ENCODE assay signal across 1 cellular context in the genomic region with DNA sequence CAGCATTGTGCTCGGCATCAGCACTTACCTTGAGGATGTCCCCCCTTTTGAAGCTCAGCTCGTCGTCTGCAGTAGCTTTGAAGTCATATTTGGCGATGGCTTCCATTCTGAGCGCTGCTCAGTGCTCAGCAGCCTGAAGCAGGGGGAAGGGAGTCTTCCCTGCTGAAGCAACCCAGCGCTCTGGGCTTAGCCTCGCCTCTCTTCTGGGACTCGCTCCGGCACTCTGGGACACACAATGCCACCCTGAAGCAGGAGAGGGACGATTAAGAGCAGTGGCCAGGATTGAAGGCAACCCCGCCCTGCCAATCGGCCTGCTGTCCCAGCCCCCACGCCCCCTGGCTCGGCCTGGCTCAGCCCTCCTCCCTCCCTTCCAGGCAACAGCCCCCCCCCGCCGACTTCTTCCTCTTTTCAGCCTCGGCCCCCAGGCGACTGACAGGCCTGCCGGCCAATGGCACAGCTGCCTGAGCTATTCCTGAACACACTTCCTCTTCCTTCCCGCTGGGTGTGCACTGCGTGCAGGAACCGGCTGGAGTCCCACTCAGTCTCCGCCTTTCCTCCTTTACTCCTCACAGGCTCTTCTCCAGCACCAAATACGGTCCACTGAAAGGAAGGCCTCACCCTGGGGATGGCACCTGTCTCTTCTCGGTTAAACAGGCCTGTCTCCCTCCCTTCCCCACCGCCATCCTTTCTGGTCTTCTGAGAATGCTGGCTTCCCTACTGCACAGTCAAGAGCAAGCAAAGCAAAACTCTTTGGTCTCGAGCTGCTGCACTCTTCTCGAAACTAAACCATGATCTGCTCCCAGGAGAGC.
TF ChIP-seq lines count a peak whose summit lies in the region.

No MANE protein-coding gene starts in this region.

TF ChIP-seq in HepG2, 621 proteins besides CTCF, POLR2A, EP300 and RAD21 (continued from another document and continues in another):
- TF ChIP-seq, protein P1, sequence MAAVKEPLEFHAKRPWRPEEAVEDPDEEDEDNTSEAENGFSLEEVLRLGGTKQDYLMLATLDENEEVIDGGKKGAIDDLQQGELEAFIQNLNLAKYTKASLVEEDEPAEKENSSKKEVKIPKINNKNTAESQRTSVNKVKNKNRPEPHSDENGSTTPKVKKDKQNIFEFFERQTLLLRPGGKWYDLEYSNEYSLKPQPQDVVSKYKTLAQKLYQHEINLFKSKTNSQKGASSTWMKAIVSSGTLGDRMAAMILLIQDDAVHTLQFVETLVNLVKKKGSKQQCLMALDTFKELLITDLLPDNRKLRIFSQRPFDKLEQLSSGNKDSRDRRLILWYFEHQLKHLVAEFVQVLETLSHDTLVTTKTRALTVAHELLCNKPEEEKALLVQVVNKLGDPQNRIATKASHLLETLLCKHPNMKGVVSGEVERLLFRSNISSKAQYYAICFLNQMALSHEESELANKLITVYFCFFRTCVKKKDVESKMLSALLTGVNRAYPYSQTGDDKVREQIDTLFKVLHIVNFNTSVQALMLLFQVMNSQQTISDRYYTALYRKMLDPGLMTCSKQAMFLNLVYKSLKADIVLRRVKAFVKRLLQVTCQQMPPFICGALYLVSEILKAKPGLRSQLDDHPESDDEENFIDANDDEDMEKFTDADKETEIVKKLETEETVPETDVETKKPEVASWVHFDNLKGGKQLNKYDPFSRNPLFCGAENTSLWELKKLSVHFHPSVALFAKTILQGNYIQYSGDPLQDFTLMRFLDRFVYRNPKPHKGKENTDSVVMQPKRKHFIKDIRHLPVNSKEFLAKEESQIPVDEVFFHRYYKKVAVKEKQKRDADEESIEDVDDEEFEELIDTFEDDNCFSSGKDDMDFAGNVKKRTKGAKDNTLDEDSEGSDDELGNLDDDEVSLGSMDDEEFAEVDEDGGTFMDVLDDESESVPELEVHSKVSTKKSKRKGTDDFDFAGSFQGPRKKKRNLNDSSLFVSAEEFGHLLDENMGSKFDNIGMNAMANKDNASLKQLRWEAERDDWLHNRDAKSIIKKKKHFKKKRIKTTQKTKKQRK (IDR thresholded peaks at IDR 0.05; ENCODE audit: low read length): no peak
- TF ChIP-seq, protein P2, sequence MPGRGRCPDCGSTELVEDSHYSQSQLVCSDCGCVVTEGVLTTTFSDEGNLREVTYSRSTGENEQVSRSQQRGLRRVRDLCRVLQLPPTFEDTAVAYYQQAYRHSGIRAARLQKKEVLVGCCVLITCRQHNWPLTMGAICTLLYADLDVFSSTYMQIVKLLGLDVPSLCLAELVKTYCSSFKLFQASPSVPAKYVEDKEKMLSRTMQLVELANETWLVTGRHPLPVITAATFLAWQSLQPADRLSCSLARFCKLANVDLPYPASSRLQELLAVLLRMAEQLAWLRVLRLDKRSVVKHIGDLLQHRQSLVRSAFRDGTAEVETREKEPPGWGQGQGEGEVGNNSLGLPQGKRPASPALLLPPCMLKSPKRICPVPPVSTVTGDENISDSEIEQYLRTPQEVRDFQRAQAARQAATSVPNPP (CRISPR knock-in tag; IDR thresholded peaks at IDR 0.05): no peak
- TF ChIP-seq HMG20A (CRISPR knock-in tag; IDR thresholded peaks at IDR 0.05; ENCODE audit: borderline replicate concordance) (no peak; the same call in 1 of the 2 replicates), CHD2 (IDR thresholded peaks at IDR 0.05; ENCODE audit: low read depth, low read length) (no peak), ZNF747 (CRISPR knock-in tag; IDR thresholded peaks at IDR 0.05; ENCODE audit: borderline replicate concordance) (no peak), ZEB1 (IDR thresholded peaks at IDR 0.05; ENCODE audit: insufficient replicate concordance, low read depth) (no peak), ZFP90 (CRISPR knock-in tag; IDR thresholded peaks at IDR 0.05; ENCODE audit: borderline replicate concordance) (peak; percentile 55; the same call in 1 of the 2 replicates), ZNF335 (CRISPR knock-in tag; IDR thresholded peaks at IDR 0.05) (peak; percentile 76; the same call in 1 of the 2 replicates), HOXA9 (CRISPR knock-in tag; IDR thresholded peaks at IDR 0.05; ENCODE audit: borderline replicate concordance) (peak; percentile 76; the same call in 1 of the 2 replicates), TOE1 (CRISPR knock-in tag; IDR thresholded peaks at IDR 0.05) (no peak), CCDC6 (CRISPR knock-in tag; IDR thresholded peaks at IDR 0.05) (0 out of 2 replicates have a peak, but pooled peaks have one; percentile 36), ZNF816 (CRISPR knock-in tag; IDR thresholded peaks at IDR 0.05; ENCODE audit: borderline replicate concordance) (no peak), DNMT1 (CRISPR knock-in tag; IDR thresholded peaks at IDR 0.05) (0 out of 2 replicates have a peak, but pooled peaks have one; percentile 47), SNAI1 (CRISPR knock-in tag; IDR thresholded peaks at IDR 0.05; ENCODE audit: borderline replicate concordance) (no peak), HNRNPL (IDR thresholded peaks at IDR 0.05; ENCODE audit: low read depth, low read length) (no peak), ZNF839 (CRISPR knock-in tag; IDR thresholded peaks at IDR 0.05; ENCODE audit: borderline replicate concordance) (no peak), ZNF253 (CRISPR knock-in tag; IDR thresholded peaks at IDR 0.05; ENCODE audit: borderline replicate concordance) (0 out of 2 replicates have a peak, but pooled peaks have one; percentile 49), MBNL3 (CRISPR knock-in tag; conservative IDR thresholded peaks at IDR 0.05) (no peak), ZNF501 (CRISPR knock-in tag; IDR thresholded peaks at IDR 0.05) (peak; percentile 91), ZNF75D (CRISPR knock-in tag; IDR thresholded peaks at IDR 0.05; ENCODE audit: borderline replicate concordance) (0 out of 2 replicates have a peak, but pooled peaks have one; percentile 61), ZFX (CRISPR knock-in tag; IDR thresholded peaks at IDR 0.05; ENCODE audit: low read depth) (peak; percentile 96)
- TF ChIP-seq, protein P3, sequence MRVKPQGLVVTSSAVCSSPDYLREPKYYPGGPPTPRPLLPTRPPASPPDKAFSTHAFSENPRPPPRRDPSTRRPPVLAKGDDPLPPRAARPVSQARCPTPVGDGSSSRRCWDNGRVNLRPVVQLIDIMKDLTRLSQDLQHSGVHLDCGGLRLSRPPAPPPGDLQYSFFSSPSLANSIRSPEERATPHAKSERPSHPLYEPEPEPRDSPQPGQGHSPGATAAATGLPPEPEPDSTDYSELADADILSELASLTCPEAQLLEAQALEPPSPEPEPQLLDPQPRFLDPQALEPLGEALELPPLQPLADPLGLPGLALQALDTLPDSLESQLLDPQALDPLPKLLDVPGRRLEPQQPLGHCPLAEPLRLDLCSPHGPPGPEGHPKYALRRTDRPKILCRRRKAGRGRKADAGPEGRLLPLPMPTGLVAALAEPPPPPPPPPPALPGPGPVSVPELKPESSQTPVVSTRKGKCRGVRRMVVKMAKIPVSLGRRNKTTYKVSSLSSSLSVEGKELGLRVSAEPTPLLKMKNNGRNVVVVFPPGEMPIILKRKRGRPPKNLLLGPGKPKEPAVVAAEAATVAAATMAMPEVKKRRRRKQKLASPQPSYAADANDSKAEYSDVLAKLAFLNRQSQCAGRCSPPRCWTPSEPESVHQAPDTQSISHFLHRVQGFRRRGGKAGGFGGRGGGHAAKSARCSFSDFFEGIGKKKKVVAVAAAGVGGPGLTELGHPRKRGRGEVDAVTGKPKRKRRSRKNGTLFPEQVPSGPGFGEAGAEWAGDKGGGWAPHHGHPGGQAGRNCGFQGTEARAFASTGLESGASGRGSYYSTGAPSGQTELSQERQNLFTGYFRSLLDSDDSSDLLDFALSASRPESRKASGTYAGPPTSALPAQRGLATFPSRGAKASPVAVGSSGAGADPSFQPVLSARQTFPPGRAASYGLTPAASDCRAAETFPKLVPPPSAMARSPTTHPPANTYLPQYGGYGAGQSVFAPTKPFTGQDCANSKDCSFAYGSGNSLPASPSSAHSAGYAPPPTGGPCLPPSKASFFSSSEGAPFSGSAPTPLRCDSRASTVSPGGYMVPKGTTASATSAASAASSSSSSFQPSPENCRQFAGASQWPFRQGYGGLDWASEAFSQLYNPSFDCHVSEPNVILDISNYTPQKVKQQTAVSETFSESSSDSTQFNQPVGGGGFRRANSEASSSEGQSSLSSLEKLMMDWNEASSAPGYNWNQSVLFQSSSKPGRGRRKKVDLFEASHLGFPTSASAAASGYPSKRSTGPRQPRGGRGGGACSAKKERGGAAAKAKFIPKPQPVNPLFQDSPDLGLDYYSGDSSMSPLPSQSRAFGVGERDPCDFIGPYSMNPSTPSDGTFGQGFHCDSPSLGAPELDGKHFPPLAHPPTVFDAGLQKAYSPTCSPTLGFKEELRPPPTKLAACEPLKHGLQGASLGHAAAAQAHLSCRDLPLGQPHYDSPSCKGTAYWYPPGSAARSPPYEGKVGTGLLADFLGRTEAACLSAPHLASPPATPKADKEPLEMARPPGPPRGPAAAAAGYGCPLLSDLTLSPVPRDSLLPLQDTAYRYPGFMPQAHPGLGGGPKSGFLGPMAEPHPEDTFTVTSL (CRISPR knock-in tag; IDR thresholded peaks at IDR 0.05; ENCODE audit: borderline replicate concordance): no peak
- TF ChIP-seq, protein P4, sequence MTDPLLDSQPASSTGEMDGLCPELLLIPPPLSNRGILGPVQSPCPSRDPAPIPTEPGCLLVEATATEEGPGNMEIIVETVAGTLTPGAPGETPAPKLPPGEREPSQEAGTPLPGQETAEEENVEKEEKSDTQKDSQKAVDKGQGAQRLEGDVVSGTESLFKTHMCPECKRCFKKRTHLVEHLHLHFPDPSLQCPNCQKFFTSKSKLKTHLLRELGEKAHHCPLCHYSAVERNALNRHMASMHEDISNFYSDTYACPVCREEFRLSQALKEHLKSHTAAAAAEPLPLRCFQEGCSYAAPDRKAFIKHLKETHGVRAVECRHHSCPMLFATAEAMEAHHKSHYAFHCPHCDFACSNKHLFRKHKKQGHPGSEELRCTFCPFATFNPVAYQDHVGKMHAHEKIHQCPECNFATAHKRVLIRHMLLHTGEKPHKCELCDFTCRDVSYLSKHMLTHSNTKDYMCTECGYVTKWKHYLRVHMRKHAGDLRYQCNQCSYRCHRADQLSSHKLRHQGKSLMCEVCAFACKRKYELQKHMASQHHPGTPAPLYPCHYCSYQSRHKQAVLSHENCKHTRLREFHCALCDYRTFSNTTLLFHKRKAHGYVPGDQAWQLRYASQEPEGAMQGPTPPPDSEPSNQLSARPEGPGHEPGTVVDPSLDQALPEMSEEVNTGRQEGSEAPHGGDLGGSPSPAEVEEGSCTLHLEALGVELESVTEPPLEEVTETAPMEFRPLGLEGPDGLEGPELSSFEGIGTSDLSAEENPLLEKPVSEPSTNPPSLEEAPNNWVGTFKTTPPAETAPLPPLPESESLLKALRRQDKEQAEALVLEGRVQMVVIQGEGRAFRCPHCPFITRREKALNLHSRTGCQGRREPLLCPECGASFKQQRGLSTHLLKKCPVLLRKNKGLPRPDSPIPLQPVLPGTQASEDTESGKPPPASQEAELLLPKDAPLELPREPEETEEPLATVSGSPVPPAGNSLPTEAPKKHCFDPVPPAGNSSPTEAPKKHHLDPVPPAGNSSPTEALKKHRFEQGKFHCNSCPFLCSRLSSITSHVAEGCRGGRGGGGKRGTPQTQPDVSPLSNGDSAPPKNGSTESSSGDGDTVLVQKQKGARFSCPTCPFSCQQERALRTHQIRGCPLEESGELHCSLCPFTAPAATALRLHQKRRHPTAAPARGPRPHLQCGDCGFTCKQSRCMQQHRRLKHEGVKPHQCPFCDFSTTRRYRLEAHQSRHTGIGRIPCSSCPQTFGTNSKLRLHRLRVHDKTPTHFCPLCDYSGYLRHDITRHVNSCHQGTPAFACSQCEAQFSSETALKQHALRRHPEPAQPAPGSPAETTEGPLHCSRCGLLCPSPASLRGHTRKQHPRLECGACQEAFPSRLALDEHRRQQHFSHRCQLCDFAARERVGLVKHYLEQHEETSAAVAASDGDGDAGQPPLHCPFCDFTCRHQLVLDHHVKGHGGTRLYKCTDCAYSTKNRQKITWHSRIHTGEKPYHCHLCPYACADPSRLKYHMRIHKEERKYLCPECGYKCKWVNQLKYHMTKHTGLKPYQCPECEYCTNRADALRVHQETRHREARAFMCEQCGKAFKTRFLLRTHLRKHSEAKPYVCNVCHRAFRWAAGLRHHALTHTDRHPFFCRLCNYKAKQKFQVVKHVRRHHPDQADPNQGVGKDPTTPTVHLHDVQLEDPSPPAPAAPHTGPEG (CRISPR knock-in tag; IDR thresholded peaks at IDR 0.05): 0 out of 2 replicates have a peak, but pooled peaks have one; percentile 43
- TF ChIP-seq, protein P5, sequence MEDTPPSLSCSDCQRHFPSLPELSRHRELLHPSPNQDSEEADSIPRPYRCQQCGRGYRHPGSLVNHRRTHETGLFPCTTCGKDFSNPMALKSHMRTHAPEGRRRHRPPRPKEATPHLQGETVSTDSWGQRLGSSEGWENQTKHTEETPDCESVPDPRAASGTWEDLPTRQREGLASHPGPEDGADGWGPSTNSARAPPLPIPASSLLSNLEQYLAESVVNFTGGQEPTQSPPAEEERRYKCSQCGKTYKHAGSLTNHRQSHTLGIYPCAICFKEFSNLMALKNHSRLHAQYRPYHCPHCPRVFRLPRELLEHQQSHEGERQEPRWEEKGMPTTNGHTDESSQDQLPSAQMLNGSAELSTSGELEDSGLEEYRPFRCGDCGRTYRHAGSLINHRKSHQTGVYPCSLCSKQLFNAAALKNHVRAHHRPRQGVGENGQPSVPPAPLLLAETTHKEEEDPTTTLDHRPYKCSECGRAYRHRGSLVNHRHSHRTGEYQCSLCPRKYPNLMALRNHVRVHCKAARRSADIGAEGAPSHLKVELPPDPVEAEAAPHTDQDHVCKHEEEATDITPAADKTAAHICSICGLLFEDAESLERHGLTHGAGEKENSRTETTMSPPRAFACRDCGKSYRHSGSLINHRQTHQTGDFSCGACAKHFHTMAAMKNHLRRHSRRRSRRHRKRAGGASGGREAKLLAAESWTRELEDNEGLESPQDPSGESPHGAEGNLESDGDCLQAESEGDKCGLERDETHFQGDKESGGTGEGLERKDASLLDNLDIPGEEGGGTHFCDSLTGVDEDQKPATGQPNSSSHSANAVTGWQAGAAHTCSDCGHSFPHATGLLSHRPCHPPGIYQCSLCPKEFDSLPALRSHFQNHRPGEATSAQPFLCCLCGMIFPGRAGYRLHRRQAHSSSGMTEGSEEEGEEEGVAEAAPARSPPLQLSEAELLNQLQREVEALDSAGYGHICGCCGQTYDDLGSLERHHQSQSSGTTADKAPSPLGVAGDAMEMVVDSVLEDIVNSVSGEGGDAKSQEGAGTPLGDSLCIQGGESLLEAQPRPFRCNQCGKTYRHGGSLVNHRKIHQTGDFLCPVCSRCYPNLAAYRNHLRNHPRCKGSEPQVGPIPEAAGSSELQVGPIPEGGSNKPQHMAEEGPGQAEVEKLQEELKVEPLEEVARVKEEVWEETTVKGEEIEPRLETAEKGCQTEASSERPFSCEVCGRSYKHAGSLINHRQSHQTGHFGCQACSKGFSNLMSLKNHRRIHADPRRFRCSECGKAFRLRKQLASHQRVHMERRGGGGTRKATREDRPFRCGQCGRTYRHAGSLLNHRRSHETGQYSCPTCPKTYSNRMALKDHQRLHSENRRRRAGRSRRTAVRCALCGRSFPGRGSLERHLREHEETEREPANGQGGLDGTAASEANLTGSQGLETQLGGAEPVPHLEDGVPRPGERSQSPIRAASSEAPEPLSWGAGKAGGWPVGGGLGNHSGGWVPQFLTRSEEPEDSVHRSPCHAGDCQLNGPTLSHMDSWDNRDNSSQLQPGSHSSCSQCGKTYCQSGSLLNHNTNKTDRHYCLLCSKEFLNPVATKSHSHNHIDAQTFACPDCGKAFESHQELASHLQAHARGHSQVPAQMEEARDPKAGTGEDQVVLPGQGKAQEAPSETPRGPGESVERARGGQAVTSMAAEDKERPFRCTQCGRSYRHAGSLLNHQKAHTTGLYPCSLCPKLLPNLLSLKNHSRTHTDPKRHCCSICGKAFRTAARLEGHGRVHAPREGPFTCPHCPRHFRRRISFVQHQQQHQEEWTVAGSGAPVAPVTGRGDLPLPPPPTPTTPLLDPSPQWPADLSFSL (CRISPR knock-in tag; IDR thresholded peaks at IDR 0.05): no peak
- TF ChIP-seq, protein P6, sequence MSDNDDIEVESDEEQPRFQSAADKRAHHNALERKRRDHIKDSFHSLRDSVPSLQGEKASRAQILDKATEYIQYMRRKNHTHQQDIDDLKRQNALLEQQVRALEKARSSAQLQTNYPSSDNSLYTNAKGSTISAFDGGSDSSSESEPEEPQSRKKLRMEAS (IDR thresholded peaks at IDR 0.05): peak; percentile 74
- TF ChIP-seq, protein P7, sequence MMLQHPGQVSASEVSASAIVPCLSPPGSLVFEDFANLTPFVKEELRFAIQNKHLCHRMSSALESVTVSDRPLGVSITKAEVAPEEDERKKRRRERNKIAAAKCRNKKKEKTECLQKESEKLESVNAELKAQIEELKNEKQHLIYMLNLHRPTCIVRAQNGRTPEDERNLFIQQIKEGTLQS (CRISPR knock-in tag; IDR thresholded peaks at IDR 0.05): no peak
